Comparison of ENCODE assay signal across 20 cellular contexts in the genomic region with DNA sequence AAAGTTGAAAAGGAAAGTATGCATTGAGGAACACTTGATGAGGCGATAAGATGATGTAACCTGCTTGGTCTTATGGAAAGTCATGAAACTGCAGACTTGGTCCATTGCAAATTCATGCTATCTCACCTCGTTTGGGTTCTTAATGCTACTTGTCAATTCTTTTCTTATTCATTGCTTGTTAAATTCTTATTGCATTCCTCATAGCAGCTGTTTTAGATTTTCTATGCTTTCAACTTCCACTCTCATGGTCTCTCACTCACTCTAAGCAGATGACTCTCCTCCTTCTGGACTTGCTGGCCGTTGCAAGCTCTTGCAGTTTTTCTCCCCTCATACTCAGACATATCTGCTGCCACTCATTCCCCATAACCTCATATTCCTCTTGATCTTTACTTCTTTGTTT.
DNase-seq lines count a peak whose midpoint lies in the region; ATAC-seq and TF ChIP-seq lines count a peak whose summit lies in the region.
"Had no signal": no experiment of that assay in that cellular context is flagged by ENCODE, and none has a peak within 500 bp of the region (broad histone marks: within the 10 kb centered on the region; RNA-seq: fewer than 3 reads in every experiment).

No MANE protein-coding gene starts in this region.

- no peaks in the 10 kb centered on the region for H3K27me3 ChIP-seq in adipocyte (replicated peaks; ENCODE audit: control insufficient read depth, insufficient read depth, low read length)
- H3K27me3 ChIP-seq: cardiac muscle cell, neutrophil, tibial artery had no signal

- H3K4me3 ChIP-seq in adipocyte (ENCODE audit: low read length), result no peak overlapping the region
- no peak overlapping the region for H3K4me3 ChIP-seq in fibroblast of pulmonary artery (replicated peaks; ENCODE audit: low read depth, low read length)
- H3K4me3 ChIP-seq: cardiac muscle cell, tibial artery had no signal

- TF ChIP-seq CTCF in fibroblast of pulmonary artery (IDR thresholded peaks at IDR 0.05; ENCODE audit: low read length, missing control alignments), result no peak

- H3K9me3 ChIP-seq in adipocyte (ENCODE audit: control insufficient read depth, low read length), result no peaks in the 10 kb centered on the region
- H3K9me3 ChIP-seq: neutrophil, tibial artery had no signal

- no peak overlapping the region for H3K9ac ChIP-seq in adipocyte (ENCODE audit: low read length)

- H3K36me3 ChIP-seq in adipocyte (ENCODE audit: control insufficient read depth, insufficient read depth, low read length, severe bottlenecking), result no peaks in the 10 kb centered on the region
- H3K36me3 ChIP-seq: cardiac muscle cell, tibial artery had no signal

- DNase-seq in DMS79 treated with DMSO at 0.1 percent for 48 hours (lab: John Stamatoyannopoulos, UW) (peak; percentile 21), DMS79 (lab: John Stamatoyannopoulos, UW) (no peak), adipocyte (ENCODE audit: low read depth) (peak; percentile 90), fibroblast of pulmonary artery (ENCODE audit: low read depth) (peak; percentile 36), CD1c-positive myeloid dendritic cell (ENCODE audit: extremely low spot score) (no peak), KG1 (lab: John Stamatoyannopoulos, UW) (no peak)
- DNase-seq in stimulated activated CD4-positive, alpha-beta T cell treated with anti-CD3 and anti-CD28 coated beads, Interleukin-4, amount 100 ng/mL, for 4 hours, result no peak
- DNase-seq: activated CD8-positive, alpha-beta memory T cell treated with anti-CD3 and anti-CD28 coated beads, Interleukin-2, amount 50 U/mL, for 48 hours; activated naive CD4-positive, alpha-beta T cell treated with anti-CD3 and anti-CD28 coated beads, Interleukin-2, amount 10 ng/mL, durations not matched to agents 7 days and 5 days; effector memory CD8-positive, alpha-beta T cell; H9; NCI-H1092; NCI-H2171; Right ventricle myocardium superior; stimulated activated CD4-positive, alpha-beta T cell treated with anti-CD3 and anti-CD28 coated beads, Interleukin-2, amount 100 ng/mL, for 48 hours; tibial artery had no signal

- peaks cover 35% of the 10 kb centered on the region for H3K4me1 ChIP-seq in adipocyte (ENCODE audit: control insufficient read depth, insufficient read depth, low read length)
- H3K4me1 ChIP-seq: tibial artery had no signal

- no peak for ATAC-seq in HG02840 (IDR thresholded peaks at IDR 0.05; ENCODE audit: low FRiP score, unreplicated experiment)
- ATAC-seq: effector memory CD8-positive, alpha-beta T cell; sciatic nerve had no signal

Comparison
In these comparisons a context has a peak if more than half of its experiments do, and no peak if none do; other contexts are left out.
1. DNase-seq: peak in DMS79 treated with DMSO at 0.1 percent for 48 hours (single experiment), adipocyte (single experiment) and fibroblast of pulmonary artery (single experiment); none in DMS79 (single experiment), CD1c-positive myeloid dendritic cell (single experiment), KG1 (single experiment) and stimulated activated CD4-positive, alpha-beta T cell treated with anti-CD3 and anti-CD28 coated beads, Interleukin-4, amount 100 ng/mL, for 4 hours (0 of 2).